Comparison of ENCODE assay signal across 16 cellular contexts in genomic region chr11:129013737-129014475, GRCh38.
DNase-seq lines count a peak whose midpoint lies in the region; ATAC-seq and TF ChIP-seq lines count a peak whose summit lies in the region.
"Had no signal": no experiment of that assay in that cellular context is flagged by ENCODE, and none has a peak within 500 bp of the region (broad histone marks: within the 10 kb centered on the region; RNA-seq: fewer than 3 reads in every experiment).

No MANE protein-coding gene starts in this region.

- CTCF ChIA-PET in mammary epithelial cell (lab: Charles Lee; ENCODE audit: low non-redundant PET), result no interaction called here
- CTCF ChIA-PET in MCF 10A (lab: Yijun Ruan, JAX), result no interaction called here

- TF ChIP-seq CTCF in mammary epithelial cell (conservative IDR thresholded peaks at IDR 0.05 in 1 of 2, IDR thresholded peaks at IDR 0.05 in 1 of 2; ENCODE audit: extremely low read depth in 1 of 2, insufficient read depth in 1 of 2, low read depth in 1 of 2, low read length in 2 of 2) (no peak), MCF 10A (IDR thresholded peaks at IDR 0.05; ENCODE audit: unreplicated experiment) (no peak), epithelial cell of esophagus (IDR thresholded peaks at IDR 0.05; ENCODE audit: insufficient read depth, low read depth, low read length, missing control alignments) (no peak)

- no peaks in the 10 kb centered on the region for H3K79me2 ChIP-seq in mammary epithelial cell (ENCODE audit: insufficient read depth, low read length)

- DNase-seq in mammary epithelial cell (peak; percentile 24), MCF 10A (ENCODE audit: unreplicated experiment) (no peak), epithelial cell of esophagus (ENCODE audit: low read depth) (peak; percentile 68), HK-2 (ENCODE audit: unreplicated experiment) (no peak), NCI-H748 (lab: John Stamatoyannopoulos, UW; ENCODE audit: unreplicated experiment) (no peak), NCI-H774 (lab: John Stamatoyannopoulos, UW) (no peak)
- DNase-seq: COR-L47, DMS153, H7, NCI-H1436 treated with DMSO at 0.1 percent for 48 hours, NCI-H2081 treated with DMSO at 0.1 percent for 48 hours, NCI-H524 treated with DMSO at 0.1 percent for 48 hours, Right ventricle myocardium superior had no signal

- H3K4me2 ChIP-seq in mammary epithelial cell (ENCODE audit: insufficient read depth, low read depth, low read length), result no peak overlapping the region

- H3K36me3 ChIP-seq in mammary epithelial cell (ENCODE audit: insufficient read depth, low read length) (no peaks in the 10 kb centered on the region), mucosa of rectum (ENCODE audit: control insufficient read depth in 2 of 2, insufficient read depth in 2 of 2, low read length in 2 of 2) (peaks cover 0 to 3% of the 10 kb centered on the region in 2 donors)

- intact Hi-C loops in mammary epithelial cell (cut with micrococcal nuclease), result no loop called here
- intact Hi-C loops in MCF 10A (cut with micrococcal nuclease), result no loop called here

- dilution Hi-C loops in mammary epithelial cell (cut with HindIII; ENCODE audit: low sequenced_read_pairs), result no loop called here

- H3K9me3 Mint-ChIP-seq in MCF 10A (ENCODE audit: unreplicated experiment), result no peaks in the 10 kb centered on the region

- no peak overlapping the region for H3K4me3 Mint-ChIP-seq in MCF 10A (ENCODE audit: unreplicated experiment)
- H3K4me3 Mint-ChIP-seq: IgD-negative memory B cell had no signal

- no TSS peak for BruUV-seq in mammary epithelial cell (replicated peaks; lab: Mats Ljungman, UMichigan)
- BruUV-seq in MCF 10A (replicated peaks; lab: Mats Ljungman, UMichigan), result no TSS peak

- H3K9me3 ChIP-seq in mammary epithelial cell (replicated peaks; ENCODE audit: insufficient read depth, low read length) (no peaks in the 10 kb centered on the region), mucosa of rectum (ENCODE audit: control insufficient read depth in 2 of 2, low read length in 2 of 2) (no peaks in the 10 kb centered on the region)

- H3K27me3 ChIP-seq in mammary epithelial cell (ENCODE audit: insufficient read depth, low read length), result no peaks in the 10 kb centered on the region
- H3K27me3 ChIP-seq in mucosa of rectum (ENCODE audit: control insufficient read depth in 2 of 2, insufficient read depth in 2 of 2, low read length in 2 of 2), result no peaks in the 10 kb centered on the region

- in situ Hi-C loops in mammary epithelial cell (cut with MboI; ENCODE audit: low sequenced_read_pairs in 2 of 2), result no loop called here

- H3K27ac ChIP-seq in mammary epithelial cell (ENCODE audit: insufficient read depth, low read depth, low read length), result no peak overlapping the region
- H3K27ac ChIP-seq in mucosa of rectum (ENCODE audit: low read depth in 2 of 2, low read length in 2 of 2), result peak overlapping the region; percentile 76 to 87

- POLR2A ChIA-PET in MCF 10A (lab: Yijun Ruan, JAX), result no interaction called here

- no peaks in the 10 kb centered on the region for H3K27me3 Mint-ChIP-seq in MCF 10A (ENCODE audit: insufficient read depth, unreplicated experiment)

- 76% methylated on average over 5 of the region's 5 CpGs for WGBS in mammary epithelial cell (ENCODE audit: low coverage, missing lambda C conversion rate)

- H3K9ac ChIP-seq in mammary epithelial cell (ENCODE audit: insufficient read depth, low read length) (no peak overlapping the region), mucosa of rectum (ENCODE audit: low read depth in 1 of 2, low read length in 2 of 2) (peak overlapping the region; percentile 53 to 59)

- no peak overlapping the region for H2AFZ ChIP-seq in mammary epithelial cell (ENCODE audit: low read depth, low read length)

- H3K4me1 ChIP-seq in mammary epithelial cell (ENCODE audit: insufficient read depth, low read length), result peaks cover 4% of the 10 kb centered on the region
- H3K4me1 ChIP-seq in mucosa of rectum (ENCODE audit: control insufficient read depth in 2 of 2, insufficient read depth in 2 of 2, low read length in 2 of 2), result peaks cover 6 to 40% of the 10 kb centered on the region in 2 donors

- no peaks in the 10 kb centered on the region for H4K20me1 ChIP-seq in mammary epithelial cell (ENCODE audit: insufficient read depth, low read length)

- H3K4me1 Mint-ChIP-seq in MCF 10A (ENCODE audit: insufficient read depth, unreplicated experiment), result no peaks in the 10 kb centered on the region
- H3K4me1 Mint-ChIP-seq: IgD-negative memory B cell had no signal

- peaks cover 5% of the 10 kb centered on the region for H3K36me3 Mint-ChIP-seq in MCF 10A (ENCODE audit: insufficient read depth, unreplicated experiment)
- H3K36me3 Mint-ChIP-seq: IgD-negative memory B cell had no signal

- H3K4me3 ChIP-seq in mammary epithelial cell (replicated peaks in 1 of 3; ENCODE audit: insufficient read depth in 1 of 3, low read depth in 2 of 3, low read length in 3 of 3) (no peak overlapping the region), epithelial cell of esophagus (ENCODE audit: low read length) (no peak overlapping the region), mucosa of rectum (ENCODE audit: low read length in 2 of 2) (peak overlapping the region in 1 of 2 donors; percentile 39)

- ATAC-seq in GM21367 (IDR thresholded peaks at IDR 0.05; ENCODE audit: unreplicated experiment), result no peak

- H3K27ac Mint-ChIP-seq in MCF 10A (ENCODE audit: low read depth, unreplicated experiment), result no peak overlapping the region
- H3K27ac Mint-ChIP-seq: IgD-negative memory B cell had no signal

Comparison
In these comparisons a context has a peak if more than half of its experiments do, and no peak if none do; other contexts are left out.
1. DNase-seq: peak in mammary epithelial cell (single experiment) and epithelial cell of esophagus (single experiment); none in MCF 10A (single experiment), HK-2 (single experiment), NCI-H748 (single experiment) and NCI-H774 (single experiment).